ENCODE assay signal across 8 cellular contexts in genomic region chr9:127450831-127451680, GRCh38. TPM values are rescaled to one million over a fixed set of nuclear protein-coding genes. Genes with fewer than 3 reads are reported as not detected.
DNase-seq lines count a peak whose midpoint lies in the region; ATAC-seq and TF ChIP-seq lines count a peak whose summit lies in the region.

TSS of gene LRSAM1 (plus strand) at chr9:127451510. CDS start at chr9:127454528, 3,018 bp downstream.
TSS of gene RPL12 (minus strand) at chr9:127451406. CDS start at chr9:127451317, 89 bp downstream.

- H3K4me3 Mint-ChIP-seq in activated B cell treated with CpG ODN at 0.5 μM for 24 hours (peak within 1 kb of the TSS; percentile 96), immature natural killer cell (peak within 1 kb of the TSS; percentile 92 to 96 (median 96))

- peak within 1 kb of the TSS; percentile 96 for H3K27ac Mint-ChIP-seq in activated B cell treated with CpG ODN at 0.5 μM for 24 hours
- peak within 1 kb of the TSS; percentile 90 to 97 (median 94) for H3K27ac Mint-ChIP-seq in immature natural killer cell

- no peaks in the 10 kb centered on the region for H3K9me3 Mint-ChIP-seq in activated B cell treated with CpG ODN at 0.5 μM for 24 hours
- H3K9me3 Mint-ChIP-seq in immature natural killer cell: no peaks in the 10 kb centered on the region

- CTCF ChIA-PET in activated B cell treated with CpG ODN at 0.5 μM for 24 hours (lab: Charles Lee): interaction anchor here (1.0 to 1.6 kb wide), 3 partner anchors 226 to 284 kb away, joined by 3 to 4 read pairs (median 4); partner anchors contain the start of gene TOR2A

- in situ Hi-C loops in GM18951 (cut with MboI; ENCODE audit: low sequenced_read_pairs, unreplicated experiment): no loop called here

- H3K4me1 Mint-ChIP-seq in activated B cell treated with CpG ODN at 0.5 μM for 24 hours (peaks cover 68% of the 10 kb centered on the region), immature natural killer cell (peaks cover 50 to 51% of the 10 kb centered on the region in 2 donors)

- ATAC-seq in HG03175 (IDR thresholded peaks at IDR 0.05; ENCODE audit: unreplicated experiment) (peak; percentile 62), activated B cell treated with CpG ODN at 0.5 μM for 24 hours (ENCODE audit: low read depth) (peak; percentile 66)

- H3K27me3 Mint-ChIP-seq in activated B cell treated with CpG ODN at 0.5 μM for 24 hours: no peaks in the 10 kb centered on the region
- H3K27me3 Mint-ChIP-seq in immature natural killer cell (ENCODE audit: low read depth in 3 of 3): peaks cover 11 to 15% (median 13%) of the 10 kb centered on the region in 3 donors

- H3K4me3 ChIP-seq in cardiac fibroblast (replicated peaks in 1 of 2; ENCODE audit: low read depth in 2 of 2, low read length in 2 of 2): peak within 1 kb of the TSS; percentile 74 to 85

- POLR2A ChIA-PET in activated B cell treated with CpG ODN at 0.5 μM for 24 hours (lab: Charles Lee): interaction anchor here (0.6 to 2.9 kb wide), 40 partner anchors 9 to 1630 kb away, joined by 3 to 44 read pairs (median 6); partner anchors contain the start of genes CDK9, DOLPP1, PIP5KL1 and PTRH1

- intact Hi-C loops in activated B cell treated with CpG ODN at 0.5 μM for 24 hours (cut with micrococcal nuclease): loop anchor here (1.0 to 5.0 kb wide), 9 partner anchors 27 to 1431 kb away; partner anchors contain the start of genes KYAT1, LRRC8A, PTRH1 and SH2D3C

- TF ChIP-seq CTCF in activated B cell treated with CpG ODN at 0.5 μM for 24 hours (IDR thresholded peaks at IDR 0.05) (no peak), cardiac fibroblast (IDR thresholded peaks at IDR 0.05; ENCODE audit: low read depth, low read length) (no peak)

- TF ChIP-seq POLR2A in GM18951 (IDR thresholded peaks at IDR 0.05; ENCODE audit: extremely low read depth, insufficient read depth, insufficient read length): peak; percentile 99

- DNase-seq in AG08396 (ENCODE audit: low spot score): peak; percentile 96
- DNase-seq in NCI-H345 (lab: John Stamatoyannopoulos, UW): peak; percentile 95
- peak; percentile 99 for DNase-seq in activated B cell treated with CpG ODN at 0.5 μM for 24 hours
- peak; percentile 96 to 97 for DNase-seq in cardiac fibroblast (ENCODE audit: low read depth in 2 of 2)
- DNase-seq in immature natural killer cell: peak; percentile 98
- peak; percentile 91 for DNase-seq in smooth muscle cell of the brain vasculature (ENCODE audit: low read depth, low spot score)

- H3K36me3 Mint-ChIP-seq in activated B cell treated with CpG ODN at 0.5 μM for 24 hours (ENCODE audit: low read depth): peaks cover 65% of the 10 kb centered on the region
- peaks cover 5 to 39% (median 17%) of the 10 kb centered on the region in 3 donors for H3K36me3 Mint-ChIP-seq in immature natural killer cell

RNA-seq across cellular contexts. Expression of gene LRSAM1, which starts in this region (rescaled TPM):
- 19.4 and 23.9 TPM in 2 replicates for total RNA-seq in activated B cell treated with CpG ODN at 0.5 μM for 24 hours
- 1 to 10 TPM; 2.7 to 6.4 (median 4.4) TPM for polyA plus RNA-seq in immature natural killer cell

RNA-seq across cellular contexts. Expression of gene RPL12, which starts in this region (rescaled TPM):
- total RNA-seq in activated B cell treated with CpG ODN at 0.5 μM for 24 hours: 2,278 and 2,307 TPM in 2 replicates
- 100 to 1,000 TPM; 517 to 724 (median 686) TPM for polyA plus RNA-seq in immature natural killer cell

Comparison
In these comparisons a context has a peak if more than half of its experiments do, and no peak if none do; other contexts are left out.
1. Peak in every context shown above with its lines: DNase-seq, ATAC-seq and H3K4me3 ChIP-seq.